8 cellular contexts compared by ENCODE assay signal in genomic region chr17:80990921-80991644, GRCh38. TPM values are rescaled to one million over a fixed set of nuclear protein-coding genes. Genes with fewer than 3 reads are reported as not detected.
DNase-seq lines count a peak whose midpoint lies in the region; ATAC-seq, FAIRE-seq and TF ChIP-seq lines count a peak whose summit lies in the region.

No MANE protein-coding gene starts in this region.

- no peak overlapping the region for H3K14ac ChIP-seq in H1 (ENCODE audit: insufficient read length)

- no peak for TF ChIP-seq CTCF in DND-41 (IDR thresholded peaks at IDR 0.05; ENCODE audit: borderline replicate concordance, extremely low read depth, low read length, poor library complexity, severe bottlenecking)
- TF ChIP-seq CTCF in H1 (IDR thresholded peaks at IDR 0.05; ENCODE audit: control extremely low read depth in 1 of 3, insufficient read depth in 1 of 3, low read depth in 1 of 3, low read length in 3 of 3) = no peak
- no peak for TF ChIP-seq CTCF in neutrophil (IDR thresholded peaks at IDR 0.05)

- H2AFZ ChIP-seq in DND-41 (ENCODE audit: low read depth, low read length) = peak overlapping the region; percentile 99
- peak overlapping the region; percentile 92 for H2AFZ ChIP-seq in H1 (ENCODE audit: low read length)

- H3K27ac ChIP-seq in DND-41 (ENCODE audit: low read length) (peak overlapping the region; percentile 76), H1 (ENCODE audit: low read depth, low read length) (no peak overlapping the region), neutrophil (peak overlapping the region; percentile 50)

- POLR2A ChIA-PET in H1 (lab: Charles Lee; ENCODE audit: partially characterized antibody) = interaction anchor here (0.6 to 1.5 kb wide), 3 partner anchors 8 to 31 kb away, joined by 3 to 5 read pairs (median 3); no protein-coding TSS in a partner anchor

- H3K4me1 ChIP-seq in DND-41 (ENCODE audit: insufficient read depth, low read length) (peaks cover 44% of the 10 kb centered on the region), H1 (replicated peaks in 1 of 4; ENCODE audit: control insufficient read depth in 3 of 4, insufficient read depth in 4 of 4, low read length in 3 of 4) (peaks cover 0 to 5% (median 3%) of the 10 kb centered on the region in 4 experiments; a peak in 5 of 7 replicates), neutrophil (ENCODE audit: control insufficient read depth in 1 of 2, insufficient read depth in 1 of 2, low read depth in 1 of 2, low read length in 1 of 2) (peaks cover 32 to 44% of the 10 kb centered on the region in 2 experiments)

- no peak for FAIRE-seq in H1 (lab: Jason Lieb, UNC)

- H3K4me2 ChIP-seq in DND-41 (ENCODE audit: insufficient read depth, low read length) (peak overlapping the region; percentile 91), H1 (ENCODE audit: insufficient read depth in 1 of 2, low read depth in 2 of 2, low read length in 2 of 2) (peak overlapping the region; percentile 77 to 81)

- WGBS in H1 (ENCODE audit: extremely low coverage in 1 of 2, insufficient coverage in 1 of 2, insufficient read length in 1 of 2, insufficient replicate concordance in 2 of 2, low coverage in 1 of 2, low lambda C conversion rate in 2 of 2, missing lambda C conversion rate in 1 of 2), 2 experiments = 65% methylated on average over 22 of the region's 22 CpGs; no CpG with 5 or more reads in 1 of the 2 experiments

- no peak overlapping the region for H3K56ac ChIP-seq in H1 (replicated peaks; ENCODE audit: insufficient read length, low read depth, low read length)

- peaks cover 4% of the 10 kb centered on the region; the same call in 1 of the 2 replicates for H3K79me1 ChIP-seq in H1 (ENCODE audit: low read depth, low read length)

- no peak overlapping the region for H3K23ac ChIP-seq in H1 (ENCODE audit: insufficient read length)

- H2BK12ac ChIP-seq in H1 (ENCODE audit: low read depth, low read length) = no peak overlapping the region

- CTCF ChIA-PET in H1 (lab: Charles Lee; ENCODE audit: partially characterized antibody) = interaction anchor here (0.6 to 1.2 kb wide), 6 partner anchors 31 to 415 kb away, joined by 3 to 7 read pairs (median 4); no protein-coding TSS in a partner anchor

- no peak for TF ChIP-seq RAD21 in H1 (IDR thresholded peaks at IDR 0.05 in 1 of 2, conservative IDR thresholded peaks at IDR 0.05 in 1 of 2; ENCODE audit: low read depth in 2 of 2, low read length in 2 of 2)

- H2BK20ac ChIP-seq in H1 (ENCODE audit: low read length) = no peak overlapping the region

- H3K4me3 ChIP-seq in DND-41 (ENCODE audit: low read depth in 1 of 2, low read length in 2 of 2) = peak overlapping the region; percentile 55 to 97; a peak in 3 of 4 replicates
- peak overlapping the region; percentile 70 for H3K4me3 ChIP-seq in MG63
- peak overlapping the region; percentile 49 to 93 (median 70) for H3K4me3 ChIP-seq in H1 (ENCODE audit: extremely low read depth in 1 of 4, insufficient read depth in 2 of 4, low read depth in 3 of 4, low read length in 4 of 4)
- peak overlapping the region; percentile 73 to 82 for H3K4me3 ChIP-seq in neutrophil (ENCODE audit: low read depth in 1 of 2, low read length in 1 of 2)

- peak overlapping the region; percentile 89 for H3K9ac ChIP-seq in DND-41 (ENCODE audit: low read depth, low read length)
- peak overlapping the region in 1 of 4 experiments; percentile 16; a peak in 1 of 7 replicates for H3K9ac ChIP-seq in H1 (replicated peaks in 1 of 4; ENCODE audit: extremely low read depth in 1 of 4, low read depth in 3 of 4, low read length in 3 of 4)

- 0 out of 2 replicates have a peak overlapping the region, but pooled peaks have one; percentile 46 for H2BK15ac ChIP-seq in H1 (ENCODE audit: low read length)

- no peak overlapping the region for H4K5ac ChIP-seq in H1 (ENCODE audit: insufficient read length, low read depth, low read length)

- peaks cover 12% of the 10 kb centered on the region; the same call in 1 of the 2 replicates for H4K20me1 ChIP-seq in DND-41 (ENCODE audit: insufficient read depth, low read length)
- peaks cover 0 to 9% of the 10 kb centered on the region in 2 experiments for H4K20me1 ChIP-seq in H1 (replicated peaks in 1 of 2; ENCODE audit: control insufficient read depth in 1 of 2, insufficient read depth in 2 of 2, low read length in 2 of 2)

- TF ChIP-seq EP300 in H1 (IDR thresholded peaks at IDR 0.05; ENCODE audit: borderline replicate concordance in 1 of 2, low read depth in 2 of 2, low read length in 2 of 2) = no peak

- peak overlapping the region; percentile 85; the same call in 1 of the 2 replicates for H4K8ac ChIP-seq in H1 (ENCODE audit: extremely low read depth, insufficient read depth, low read length)

- H3K4ac ChIP-seq in H1 (replicated peaks; ENCODE audit: insufficient read length, low read depth, low read length) = no peak overlapping the region

- no peak overlapping the region; the same call in none of the 2 replicates for H3K18ac ChIP-seq in H1 (ENCODE audit: extremely low read depth, low read length)

- no peak overlapping the region for H4K91ac ChIP-seq in H1 (replicated peaks; ENCODE audit: insufficient read length, low read length)

- peaks cover 19% of the 10 kb centered on the region for H3K36me3 ChIP-seq in DND-41 (ENCODE audit: insufficient read depth, low read length)
- H3K36me3 ChIP-seq in MG63 = peaks cover 10% of the 10 kb centered on the region
- H3K36me3 ChIP-seq in H1 (ENCODE audit: control insufficient read depth in 2 of 4, insufficient read depth in 4 of 4, low read length in 3 of 4) = no peaks in the 10 kb centered on the region; a peak in 1 of 8 replicates
- peaks cover 13% of the 10 kb centered on the region for H3K36me3 ChIP-seq in neutrophil

- ATAC-seq in DND-41 (ENCODE audit: insufficient read depth, low read depth) (no peak), HG03159 (IDR thresholded peaks at IDR 0.05; ENCODE audit: unreplicated experiment) (no peak)

- peaks cover 3% of the 10 kb centered on the region for H3K27me3 ChIP-seq in DND-41 (ENCODE audit: insufficient read depth, low read length, poor library complexity)
- H3K27me3 ChIP-seq in MG63 = no peaks in the 10 kb centered on the region
- H3K27me3 ChIP-seq in H1 (replicated peaks in 1 of 4; ENCODE audit: control insufficient read depth in 3 of 4, extremely low read depth in 1 of 4, insufficient read depth in 3 of 4, low read length in 3 of 4) = peaks cover 0 to 7% (median 3%) of the 10 kb centered on the region in 4 experiments; a peak in 5 of 7 replicates
- H3K27me3 ChIP-seq in neutrophil = peaks cover 17% of the 10 kb centered on the region

- no peak for TF ChIP-seq POLR2A in H1 (IDR thresholded peaks at IDR 0.05; ENCODE audit: control extremely low read depth in 1 of 2, low read depth in 2 of 2, low read length in 2 of 2)

- H3K9me3 ChIP-seq in DND-41 (ENCODE audit: insufficient read depth, low read length, severe bottlenecking) = no peaks in the 10 kb centered on the region
- no peaks in the 10 kb centered on the region for H3K9me3 ChIP-seq in MG63
- H3K9me3 ChIP-seq in H1 (ENCODE audit: insufficient read depth in 2 of 2, low read depth in 1 of 2, low read length in 1 of 2) = no peaks in the 10 kb centered on the region
- H3K9me3 ChIP-seq in neutrophil = no peaks in the 10 kb centered on the region

- H2BK120ac ChIP-seq in H1 (replicated peaks; ENCODE audit: low read depth, low read length) = no peak overlapping the region

- H3K79me2 ChIP-seq in DND-41 (ENCODE audit: insufficient read depth, low read length) = peaks cover 15% of the 10 kb centered on the region
- no peaks in the 10 kb centered on the region; a peak in 1 of 4 replicates for H3K79me2 ChIP-seq in H1 (ENCODE audit: control insufficient read depth in 1 of 2, insufficient read depth in 2 of 2, low read length in 2 of 2)

- DNase-seq in DND-41 (no peak), MG63 (no peak), H1 (ENCODE audit: low read depth in 1 of 2, low spot score in 2 of 2) (no peak), NCI-H2029 (lab: John Stamatoyannopoulos, UW) (no peak), middle frontal gyrus (ENCODE audit: extremely low spot score, low spot score) (no peak), NCI-H1417 treated with DMSO at 0.1 percent for 48 hours (lab: John Stamatoyannopoulos, UW) (no peak)

- H2AK5ac ChIP-seq in H1 (ENCODE audit: low read depth, low read length) = no peak overlapping the region

- H2BK5ac ChIP-seq in H1 (ENCODE audit: low read depth, low read length) = no peak overlapping the region; the same call in 1 of the 2 replicates

- H3K23me2 ChIP-seq in H1 (ENCODE audit: low read depth, low read length) = peaks cover 5% of the 10 kb centered on the region; the same call in 1 of the 2 replicates

TF ChIP-seq in H1, 55 proteins besides CTCF, POLR2A, EP300 and RAD21 (continues in another document):
- no peak for TF ChIP-seq BACH1 (IDR thresholded peaks at IDR 0.05; ENCODE audit: low read length)
- no peak for TF ChIP-seq KDM4A (IDR thresholded peaks at IDR 0.05; ENCODE audit: low read depth, low read length, severe bottlenecking)
- TF ChIP-seq KDM5A (IDR thresholded peaks at IDR 0.05; ENCODE audit: low read length) = no peak

RNA-seq across cellular contexts. Expression of gene CHMP6, which starts 0.6 kb away (rescaled TPM):
- 65.4 and 74.3 TPM in 2 replicates for total RNA-seq in MG63 (2014; rRNA removed; shearing (Covaris generic); ENCODE audit: low replicate concordance)
- total RNA-seq in H1 (2021; fragmentation: NEBNext Ultra II Directional; extraction: Animal tissue kit (Norgen Biotek cat#: 25700)) = 15.7 and 16.0 TPM in 2 replicates
- 24.3 and 28.9 TPM in 2 replicates for polyA plus RNA-seq in H1 (2011; rRNA removed)
- 22.9 TPM for polyA plus RNA-seq in H1 (2011; cell fraction: cytosol; rRNA removed)
- polyA plus RNA-seq in H1 (2011; cell fraction: nucleus; rRNA removed) = 23.5 TPM
- polyA plus RNA-seq in H1 (2012, experiment 1 of 2) = 8.5 to 14.9 TPM (median 13.4 TPM) in 4 replicates
- polyA plus RNA-seq in H1 (2012, experiment 2 of 2) = 13.4 TPM
- 9.5 TPM for polyA plus RNA-seq in H1 (2013, experiment 1 of 2)
- 7.9 TPM for polyA plus RNA-seq in H1 (2013, experiment 2 of 2)
- 5.7 and 6.4 TPM in 2 replicates for polyA minus RNA-seq in H1 (2011; rRNA and poly(A)+ RNA removed)
- 7.2 TPM for polyA minus RNA-seq in H1 (2011; cell fraction: cytosol; rRNA and poly(A)+ RNA removed)
- 15.6 TPM for polyA minus RNA-seq in H1 (2011; cell fraction: nucleus; rRNA and poly(A)+ RNA removed)

RNA-seq across cellular contexts. Expression of gene BAIAP2, which starts 43.9 kb away (rescaled TPM):
- 34.4 and 43.9 TPM in 2 replicates for total RNA-seq in MG63 (2014; rRNA removed; shearing (Covaris generic); ENCODE audit: low replicate concordance)
- 18.4 and 22.8 TPM in 2 replicates for total RNA-seq in H1 (2021; fragmentation: NEBNext Ultra II Directional; extraction: Animal tissue kit (Norgen Biotek cat#: 25700))
- 10.0 and 19.8 TPM in 2 replicates for polyA plus RNA-seq in H1 (2011; rRNA removed)
- 8.2 TPM for polyA plus RNA-seq in H1 (2011; cell fraction: cytosol; rRNA removed)
- polyA plus RNA-seq in H1 (2011; cell fraction: nucleus; rRNA removed) = 25.9 TPM
- 12.1 to 15.1 TPM (median 14.9 TPM) in 4 replicates for polyA plus RNA-seq in H1 (2012, experiment 1 of 2)
- polyA plus RNA-seq in H1 (2012, experiment 2 of 2) = 15.4 TPM
- polyA plus RNA-seq in H1 (2013, experiment 1 of 2) = 12.5 TPM
- 11.0 TPM for polyA plus RNA-seq in H1 (2013, experiment 2 of 2)
- 9.6 and 11.6 TPM in 2 replicates for polyA minus RNA-seq in H1 (2011; rRNA and poly(A)+ RNA removed)
- 15.8 TPM for polyA minus RNA-seq in H1 (2011; cell fraction: cytosol; rRNA and poly(A)+ RNA removed)
- 25.5 TPM for polyA minus RNA-seq in H1 (2011; cell fraction: nucleus; rRNA and poly(A)+ RNA removed)
